8 cellular contexts compared by ENCODE assay signal in the genomic region with DNA sequence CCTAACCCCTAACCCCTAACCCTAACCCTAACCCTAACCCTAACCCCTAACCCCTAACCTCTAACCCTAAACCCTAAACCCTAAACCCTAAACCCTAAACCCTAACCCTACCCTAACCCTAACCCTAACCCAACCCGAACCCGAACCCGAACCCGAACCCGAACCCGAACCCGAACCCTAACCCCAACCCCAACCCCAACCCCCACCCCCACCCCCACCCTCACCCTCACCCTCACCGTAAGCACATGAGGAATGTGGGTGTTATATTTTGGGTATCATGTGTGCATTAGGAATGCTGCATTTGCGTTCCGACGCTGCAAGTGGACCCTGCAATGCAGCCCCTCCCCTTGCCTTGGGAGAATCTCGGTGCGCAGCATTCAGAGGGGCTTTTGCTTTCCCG. TPM values are rescaled to one million over a fixed set of nuclear protein-coding genes. Genes with fewer than 3 reads are reported as not detected.
A peak's percentile ranks its signal among the peaks of the same experiment; 100 is the strongest.
DNase-seq lines count a peak whose midpoint lies in the region; ATAC-seq and TF ChIP-seq lines count a peak whose summit lies in the region.
"Not testable (repeated sequence)": the region's sequence is repeated elsewhere in the genome, so short reads cannot be mapped to it uniquely, and the experiment has no call there.

No MANE protein-coding gene starts in this region.

- intact Hi-C loops in A673 (cut with micrococcal nuclease; ENCODE audit: unreplicated experiment), result not testable (repeated sequence)

- H3K4me1 ChIP-seq in A673 (ENCODE audit: insufficient read depth, low read length, poor library complexity, severe bottlenecking); GM23248 (ENCODE audit: insufficient read depth); neuron (ENCODE audit: insufficient read depth, low read length): not testable (repeated sequence)

- H3K4me3 ChIP-seq in A673 (ENCODE audit: low read depth, low read length, poor library complexity, severe bottlenecking), result peak overlapping the region; percentile 27
- H3K4me3 ChIP-seq in GM23248, result not testable (repeated sequence)
- H3K4me3 ChIP-seq in fibroblast of villous mesenchyme (ENCODE audit: low read depth, low read length), result peak overlapping the region; percentile 54
- H3K4me3 ChIP-seq in neuron (ENCODE audit: low read length), result peak overlapping the region; percentile 49

- H3F3A ChIP-seq in GM23248 (ENCODE audit: insufficient read depth), result not testable (repeated sequence)

- not testable (repeated sequence) for H3K9me2 ChIP-seq in GM23248 (ENCODE audit: insufficient read depth)

- H3K79me2 ChIP-seq in GM23248 (ENCODE audit: insufficient read depth), result not testable (repeated sequence)

- WGBS in GM23248 (ENCODE audit: low coverage in 1 of 2, low lambda C conversion rate in 2 of 2, missing lambda C conversion rate in 2 of 2), 2 experiments, result 81 to 86% methylated on average over 3 to 13 of the region's 14 CpGs

- H3K9me3 ChIP-seq in A673 (ENCODE audit: low read depth, low read length, poor library complexity, severe bottlenecking); GM23248 (ENCODE audit: low read depth); neuron (ENCODE audit: low read length): not testable (repeated sequence)

- peak; percentile 49; the same call in 2 of the 3 replicates for ATAC-seq in SK-N-SH treated with all-trans-retinoic acid at 6 μM for 48 hours

- BruUV-seq in A673 (replicated peaks; lab: Mats Ljungman, UMichigan), result not testable (repeated sequence)

- TF ChIP-seq CTCF in A673 (conservative IDR thresholded peaks at IDR 0.05; ENCODE audit: low read depth, low read length); fibroblast of villous mesenchyme (IDR thresholded peaks at IDR 0.05; ENCODE audit: insufficient read depth, low read depth, low read length): not testable (repeated sequence)

- not testable (repeated sequence) for H3K27ac ChIP-seq in A673 (ENCODE audit: low read depth, low read length, poor library complexity, severe bottlenecking); GM23248

- in situ Hi-C loops in GM23248 (cut with MboI), result not testable (repeated sequence)

- POLR2A ChIA-PET in A673 (lab: Charles Lee; ENCODE audit: low non-redundant PET), result not testable (repeated sequence)

- not testable (repeated sequence) for H3K27me3 ChIP-seq in A673 (replicated peaks; ENCODE audit: insufficient read depth, low read depth, low read length, poor library complexity); GM23248 (replicated peaks; ENCODE audit: insufficient read depth); neuron (ENCODE audit: insufficient read depth, low read length)

- DNase-seq in A673 (ENCODE audit: low spot score), result peak; percentile 14
- peak; percentile 9 for DNase-seq in GM23248
- peak; percentile 29 for DNase-seq in NAMALWA (ENCODE audit: low spot score)
- peak; percentile 6 for DNase-seq in dermis blood vessel endothelial cell
- peak; percentile 13 for DNase-seq in fibroblast of villous mesenchyme (ENCODE audit: low read depth)
- peak; percentile 9 for DNase-seq in islet precursor cell

- H3K9ac ChIP-seq in GM23248, result not testable (repeated sequence)

- not testable (repeated sequence) for H3K4me2 ChIP-seq in GM23248 (ENCODE audit: unreplicated experiment)

- CTCF ChIA-PET in A673 (lab: Charles Lee), result not testable (repeated sequence)

- H2AFZ ChIP-seq in GM23248; neuron (ENCODE audit: low read depth, low read length): not testable (repeated sequence)

- H4K20me1 ChIP-seq in GM23248 (ENCODE audit: insufficient read depth), result not testable (repeated sequence)

- not testable (repeated sequence) for H3K36me3 ChIP-seq in A673 (ENCODE audit: insufficient read depth, low read length, poor library complexity, severe bottlenecking); GM23248 (ENCODE audit: low read depth); neuron (ENCODE audit: insufficient read depth, low read length)

RNA-seq across cellular contexts. Expression of a gene that starts 19.0 kb away (rescaled TPM):
- total RNA-seq in A673 (2021) (21.1 TPM in 2 replicates), dermis blood vessel endothelial cell (4.7 and 4.9 TPM in 2 replicates), fibroblast of villous mesenchyme (3.0 and 5.8 TPM in 2 replicates)
- total RNA-seq in GM23248 (2014; rRNA removed; shearing (Covaris generic)), result 3.1 and 6.2 TPM in 2 replicates
- 7.7 and 9.0 TPM in 2 replicates for polyA plus RNA-seq in GM23248 (2016; fragmentation: Nextera tagmentation; extraction: Ambion mirVana)
